1 cellular context compared by ENCODE assay signal in the genomic region with DNA sequence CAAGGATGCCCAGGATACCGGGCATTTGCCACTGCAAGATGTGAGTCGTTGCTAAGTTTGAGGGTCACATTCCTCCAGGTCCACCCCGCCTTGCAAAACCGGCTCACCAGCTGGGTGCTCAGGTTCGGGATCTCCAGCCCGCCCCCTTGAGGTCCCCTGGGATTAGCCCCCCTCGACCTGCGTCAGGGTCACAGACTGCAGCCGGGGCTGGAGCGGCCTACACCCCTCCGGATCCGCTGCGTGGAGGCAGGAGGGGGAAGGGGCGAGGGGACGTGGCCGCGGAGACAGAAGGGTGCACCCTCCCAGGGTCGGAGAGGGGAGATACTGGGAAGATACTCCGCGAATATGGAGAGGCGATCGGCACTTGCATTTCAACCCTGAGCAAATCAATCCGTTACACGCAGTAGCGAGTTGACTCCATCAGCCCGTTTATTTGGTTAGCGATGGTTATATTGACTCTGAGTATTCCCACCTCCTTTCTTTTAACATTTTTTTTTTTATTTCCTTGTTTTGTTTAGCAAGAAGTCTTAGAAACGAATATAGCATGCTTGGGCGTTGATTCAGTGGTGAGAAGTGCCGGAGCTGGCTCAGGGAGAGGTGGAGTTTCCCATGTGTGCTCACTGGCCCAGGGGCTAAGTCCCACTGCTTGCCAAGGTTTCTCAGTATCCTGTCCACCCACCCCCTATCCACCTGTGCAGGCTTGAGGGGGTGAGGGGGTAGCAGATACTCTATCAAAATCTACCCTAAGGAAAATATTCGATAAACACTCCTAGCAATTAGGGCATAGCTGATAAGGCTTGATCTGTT.
A peak's percentile ranks its signal among the peaks of the same experiment; 100 is the strongest.
TF ChIP-seq lines count a peak whose summit lies in the region.

No MANE protein-coding gene starts in this region.

TF ChIP-seq in HepG2, 621 proteins besides CTCF, POLR2A, EP300 and RAD21 (continued from another document and continues in another):
- TF ChIP-seq, protein P1, sequence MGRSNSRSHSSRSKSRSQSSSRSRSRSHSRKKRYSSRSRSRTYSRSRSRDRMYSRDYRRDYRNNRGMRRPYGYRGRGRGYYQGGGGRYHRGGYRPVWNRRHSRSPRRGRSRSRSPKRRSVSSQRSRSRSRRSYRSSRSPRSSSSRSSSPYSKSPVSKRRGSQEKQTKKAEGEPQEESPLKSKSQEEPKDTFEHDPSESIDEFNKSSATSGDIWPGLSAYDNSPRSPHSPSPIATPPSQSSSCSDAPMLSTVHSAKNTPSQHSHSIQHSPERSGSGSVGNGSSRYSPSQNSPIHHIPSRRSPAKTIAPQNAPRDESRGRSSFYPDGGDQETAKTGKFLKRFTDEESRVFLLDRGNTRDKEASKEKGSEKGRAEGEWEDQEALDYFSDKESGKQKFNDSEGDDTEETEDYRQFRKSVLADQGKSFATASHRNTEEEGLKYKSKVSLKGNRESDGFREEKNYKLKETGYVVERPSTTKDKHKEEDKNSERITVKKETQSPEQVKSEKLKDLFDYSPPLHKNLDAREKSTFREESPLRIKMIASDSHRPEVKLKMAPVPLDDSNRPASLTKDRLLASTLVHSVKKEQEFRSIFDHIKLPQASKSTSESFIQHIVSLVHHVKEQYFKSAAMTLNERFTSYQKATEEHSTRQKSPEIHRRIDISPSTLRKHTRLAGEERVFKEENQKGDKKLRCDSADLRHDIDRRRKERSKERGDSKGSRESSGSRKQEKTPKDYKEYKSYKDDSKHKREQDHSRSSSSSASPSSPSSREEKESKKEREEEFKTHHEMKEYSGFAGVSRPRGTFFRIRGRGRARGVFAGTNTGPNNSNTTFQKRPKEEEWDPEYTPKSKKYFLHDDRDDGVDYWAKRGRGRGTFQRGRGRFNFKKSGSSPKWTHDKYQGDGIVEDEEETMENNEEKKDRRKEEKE (IDR thresholded peaks at IDR 0.05), result no peak
- TF ChIP-seq ZNF3 (CRISPR knock-in tag; IDR thresholded peaks at IDR 0.05), result no peak
- TF ChIP-seq ZNF101 (CRISPR knock-in tag; IDR thresholded peaks at IDR 0.05; ENCODE audit: borderline replicate concordance, low read depth), result no peak
- no peak for TF ChIP-seq ZFP90 (CRISPR knock-in tag; IDR thresholded peaks at IDR 0.05; ENCODE audit: borderline replicate concordance)
- no peak for TF ChIP-seq ZNF33B (CRISPR knock-in tag; IDR thresholded peaks at IDR 0.05)
- no peak for TF ChIP-seq ZNF33A (CRISPR knock-in tag; IDR thresholded peaks at IDR 0.05; ENCODE audit: borderline replicate concordance)
- no peak for TF ChIP-seq SOX6 (IDR thresholded peaks at IDR 0.05)
- TF ChIP-seq SOX6 (CRISPR knock-in tag; IDR thresholded peaks at IDR 0.05), result peak; percentile 41; the same call in 1 of the 2 replicates
- TF ChIP-seq PAX8 (CRISPR knock-in tag; IDR thresholded peaks at IDR 0.05; ENCODE audit: borderline replicate concordance), result no peak
- 0 out of 2 replicates have a peak, but pooled peaks have one; percentile 33 for TF ChIP-seq U2AF2 (IDR thresholded peaks at IDR 0.05; ENCODE audit: low read depth, low read length)
- 0 out of 2 replicates have a peak, but pooled peaks have one; percentile 15 for TF ChIP-seq ZNF317 (CRISPR knock-in tag; IDR thresholded peaks at IDR 0.05)
- TF ChIP-seq SMARCE1 (IDR thresholded peaks at IDR 0.05; ENCODE audit: borderline replicate concordance), result no peak
- TF ChIP-seq KLF12 (CRISPR knock-in tag; IDR thresholded peaks at IDR 0.05; ENCODE audit: borderline replicate concordance), result no peak
- TF ChIP-seq SAP130 (CRISPR knock-in tag; IDR thresholded peaks at IDR 0.05; ENCODE audit: low read depth), result peak; percentile 45
- TF ChIP-seq, protein P2, sequence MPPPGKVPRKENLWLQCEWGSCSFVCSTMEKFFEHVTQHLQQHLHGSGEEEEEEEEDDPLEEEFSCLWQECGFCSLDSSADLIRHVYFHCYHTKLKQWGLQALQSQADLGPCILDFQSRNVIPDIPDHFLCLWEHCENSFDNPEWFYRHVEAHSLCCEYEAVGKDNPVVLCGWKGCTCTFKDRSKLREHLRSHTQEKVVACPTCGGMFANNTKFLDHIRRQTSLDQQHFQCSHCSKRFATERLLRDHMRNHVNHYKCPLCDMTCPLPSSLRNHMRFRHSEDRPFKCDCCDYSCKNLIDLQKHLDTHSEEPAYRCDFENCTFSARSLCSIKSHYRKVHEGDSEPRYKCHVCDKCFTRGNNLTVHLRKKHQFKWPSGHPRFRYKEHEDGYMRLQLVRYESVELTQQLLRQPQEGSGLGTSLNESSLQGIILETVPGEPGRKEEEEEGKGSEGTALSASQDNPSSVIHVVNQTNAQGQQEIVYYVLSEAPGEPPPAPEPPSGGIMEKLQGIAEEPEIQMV (CRISPR knock-in tag; IDR thresholded peaks at IDR 0.05; ENCODE audit: low read depth), result no peak
- no peak for TF ChIP-seq ATRX (CRISPR knock-in tag; IDR thresholded peaks at IDR 0.05; ENCODE audit: borderline replicate concordance)
- TF ChIP-seq KLF13 (CRISPR knock-in tag; IDR thresholded peaks at IDR 0.05), result no peak
- TF ChIP-seq MAF1 (CRISPR knock-in tag; IDR thresholded peaks at IDR 0.05; ENCODE audit: borderline replicate concordance), result no peak
- TF ChIP-seq NFE2 (CRISPR knock-in tag; IDR thresholded peaks at IDR 0.05), result no peak
- no peak; the same call in 1 of the 2 replicates for TF ChIP-seq HIVEP1 (CRISPR knock-in tag; IDR thresholded peaks at IDR 0.05)
- no peak for TF ChIP-seq LCORL (IDR thresholded peaks at IDR 0.05)
- peak; percentile 72 for TF ChIP-seq LCORL (CRISPR knock-in tag; IDR thresholded peaks at IDR 0.05)
- TF ChIP-seq SOX13 (IDR thresholded peaks at IDR 0.05), result no peak
- TF ChIP-seq SOX13 (CRISPR knock-in tag; conservative IDR thresholded peaks at IDR 0.05 in 1 of 2, IDR thresholded peaks at IDR 0.05 in 1 of 2), result no peak
- no peak for TF ChIP-seq RFX5 (IDR thresholded peaks at IDR 0.05; ENCODE audit: low read depth, low read length)
- no peak for TF ChIP-seq ZNF12 (CRISPR knock-in tag; IDR thresholded peaks at IDR 0.05)
- no peak for TF ChIP-seq FOXJ3 (CRISPR knock-in tag; IDR thresholded peaks at IDR 0.05; ENCODE audit: borderline replicate concordance)
- TF ChIP-seq SIN3A (IDR thresholded peaks at IDR 0.05; ENCODE audit: borderline replicate concordance, low read depth, low read length), result 0 out of 2 replicates have a peak, but pooled peaks have one; percentile 12
- TF ChIP-seq, protein P3, sequence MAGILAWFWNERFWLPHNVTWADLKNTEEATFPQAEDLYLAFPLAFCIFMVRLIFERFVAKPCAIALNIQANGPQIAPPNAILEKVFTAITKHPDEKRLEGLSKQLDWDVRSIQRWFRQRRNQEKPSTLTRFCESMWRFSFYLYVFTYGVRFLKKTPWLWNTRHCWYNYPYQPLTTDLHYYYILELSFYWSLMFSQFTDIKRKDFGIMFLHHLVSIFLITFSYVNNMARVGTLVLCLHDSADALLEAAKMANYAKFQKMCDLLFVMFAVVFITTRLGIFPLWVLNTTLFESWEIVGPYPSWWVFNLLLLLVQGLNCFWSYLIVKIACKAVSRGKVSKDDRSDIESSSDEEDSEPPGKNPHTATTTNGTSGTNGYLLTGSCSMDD (CRISPR knock-in tag; IDR thresholded peaks at IDR 0.05), result no peak
- no peak for TF ChIP-seq SIN3B (IDR thresholded peaks at IDR 0.05; ENCODE audit: low read length)
- TF ChIP-seq ARNTL (CRISPR knock-in tag; IDR thresholded peaks at IDR 0.05), result no peak
- no peak for TF ChIP-seq ZNF879 (CRISPR knock-in tag; IDR thresholded peaks at IDR 0.05)
- no peak for TF ChIP-seq ZNF546 (CRISPR knock-in tag; conservative IDR thresholded peaks at IDR 0.05)
- TF ChIP-seq ZNF232 (CRISPR knock-in tag; IDR thresholded peaks at IDR 0.05; ENCODE audit: borderline replicate concordance), result no peak
- TF ChIP-seq HMGA1 (CRISPR knock-in tag; conservative IDR thresholded peaks at IDR 0.05), result no peak
- TF ChIP-seq, protein P4, sequence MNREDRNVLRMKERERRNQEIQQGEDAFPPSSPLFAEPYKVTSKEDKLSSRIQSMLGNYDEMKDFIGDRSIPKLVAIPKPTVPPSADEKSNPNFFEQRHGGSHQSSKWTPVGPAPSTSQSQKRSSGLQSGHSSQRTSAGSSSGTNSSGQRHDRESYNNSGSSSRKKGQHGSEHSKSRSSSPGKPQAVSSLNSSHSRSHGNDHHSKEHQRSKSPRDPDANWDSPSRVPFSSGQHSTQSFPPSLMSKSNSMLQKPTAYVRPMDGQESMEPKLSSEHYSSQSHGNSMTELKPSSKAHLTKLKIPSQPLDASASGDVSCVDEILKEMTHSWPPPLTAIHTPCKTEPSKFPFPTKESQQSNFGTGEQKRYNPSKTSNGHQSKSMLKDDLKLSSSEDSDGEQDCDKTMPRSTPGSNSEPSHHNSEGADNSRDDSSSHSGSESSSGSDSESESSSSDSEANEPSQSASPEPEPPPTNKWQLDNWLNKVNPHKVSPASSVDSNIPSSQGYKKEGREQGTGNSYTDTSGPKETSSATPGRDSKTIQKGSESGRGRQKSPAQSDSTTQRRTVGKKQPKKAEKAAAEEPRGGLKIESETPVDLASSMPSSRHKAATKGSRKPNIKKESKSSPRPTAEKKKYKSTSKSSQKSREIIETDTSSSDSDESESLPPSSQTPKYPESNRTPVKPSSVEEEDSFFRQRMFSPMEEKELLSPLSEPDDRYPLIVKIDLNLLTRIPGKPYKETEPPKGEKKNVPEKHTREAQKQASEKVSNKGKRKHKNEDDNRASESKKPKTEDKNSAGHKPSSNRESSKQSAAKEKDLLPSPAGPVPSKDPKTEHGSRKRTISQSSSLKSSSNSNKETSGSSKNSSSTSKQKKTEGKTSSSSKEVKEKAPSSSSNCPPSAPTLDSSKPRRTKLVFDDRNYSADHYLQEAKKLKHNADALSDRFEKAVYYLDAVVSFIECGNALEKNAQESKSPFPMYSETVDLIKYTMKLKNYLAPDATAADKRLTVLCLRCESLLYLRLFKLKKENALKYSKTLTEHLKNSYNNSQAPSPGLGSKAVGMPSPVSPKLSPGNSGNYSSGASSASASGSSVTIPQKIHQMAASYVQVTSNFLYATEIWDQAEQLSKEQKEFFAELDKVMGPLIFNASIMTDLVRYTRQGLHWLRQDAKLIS (CRISPR knock-in tag; IDR thresholded peaks at IDR 0.05), result no peak
- TF ChIP-seq MYNN (CRISPR knock-in tag; IDR thresholded peaks at IDR 0.05; ENCODE audit: low read depth), result no peak
- TF ChIP-seq TGIF2 (CRISPR knock-in tag; IDR thresholded peaks at IDR 0.05), result no peak
- TF ChIP-seq ZNF30 (CRISPR knock-in tag; IDR thresholded peaks at IDR 0.05), result no peak
- no peak for TF ChIP-seq AGO1 (IDR thresholded peaks at IDR 0.05; ENCODE audit: low read depth, low read length, poor library complexity, severe bottlenecking)
- no peak for TF ChIP-seq ZNF552 (CRISPR knock-in tag; IDR thresholded peaks at IDR 0.05; ENCODE audit: borderline replicate concordance)
- TF ChIP-seq ZMYM4 (CRISPR knock-in tag; IDR thresholded peaks at IDR 0.05), result no peak; the same call in 1 of the 2 replicates
- TF ChIP-seq, protein P5, sequence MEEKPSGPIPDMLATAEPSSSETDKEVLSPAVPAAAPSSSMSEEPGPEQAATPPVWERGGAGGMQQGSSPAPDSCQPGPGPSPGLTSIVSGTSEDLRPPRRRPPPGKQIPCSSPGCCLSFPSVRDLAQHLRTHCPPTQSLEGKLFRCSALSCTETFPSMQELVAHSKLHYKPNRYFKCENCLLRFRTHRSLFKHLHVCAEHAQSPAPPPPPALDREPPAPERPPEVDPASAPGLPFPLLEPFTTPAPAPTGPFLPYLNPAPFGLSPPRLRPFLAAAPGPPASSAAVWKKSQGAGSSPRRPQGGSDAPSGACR (CRISPR knock-in tag; IDR thresholded peaks at IDR 0.05), result no peak
- no peak for TF ChIP-seq MLLT10 (CRISPR knock-in tag; IDR thresholded peaks at IDR 0.05)
- no peak for TF ChIP-seq ZFP62 (CRISPR knock-in tag; IDR thresholded peaks at IDR 0.05)
- TF ChIP-seq RXRB (CRISPR knock-in tag; IDR thresholded peaks at IDR 0.05; ENCODE audit: borderline replicate concordance), result 0 out of 2 replicates have a peak, but pooled peaks have one; percentile 22
- no peak for TF ChIP-seq ZNF563 (CRISPR knock-in tag; IDR thresholded peaks at IDR 0.05)
- TF ChIP-seq, protein P6, sequence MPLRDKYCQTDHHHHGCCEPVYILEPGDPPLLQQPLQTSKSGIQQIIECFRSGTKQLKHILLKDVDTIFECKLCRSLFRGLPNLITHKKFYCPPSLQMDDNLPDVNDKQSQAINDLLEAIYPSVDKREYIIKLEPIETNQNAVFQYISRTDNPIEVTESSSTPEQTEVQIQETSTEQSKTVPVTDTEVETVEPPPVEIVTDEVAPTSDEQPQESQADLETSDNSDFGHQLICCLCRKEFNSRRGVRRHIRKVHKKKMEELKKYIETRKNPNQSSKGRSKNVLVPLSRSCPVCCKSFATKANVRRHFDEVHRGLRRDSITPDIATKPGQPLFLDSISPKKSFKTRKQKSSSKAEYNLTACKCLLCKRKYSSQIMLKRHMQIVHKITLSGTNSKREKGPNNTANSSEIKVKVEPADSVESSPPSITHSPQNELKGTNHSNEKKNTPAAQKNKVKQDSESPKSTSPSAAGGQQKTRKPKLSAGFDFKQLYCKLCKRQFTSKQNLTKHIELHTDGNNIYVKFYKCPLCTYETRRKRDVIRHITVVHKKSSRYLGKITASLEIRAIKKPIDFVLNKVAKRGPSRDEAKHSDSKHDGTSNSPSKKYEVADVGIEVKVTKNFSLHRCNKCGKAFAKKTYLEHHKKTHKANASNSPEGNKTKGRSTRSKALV (CRISPR knock-in tag; IDR thresholded peaks at IDR 0.05), result no peak
- TF ChIP-seq, protein P7, sequence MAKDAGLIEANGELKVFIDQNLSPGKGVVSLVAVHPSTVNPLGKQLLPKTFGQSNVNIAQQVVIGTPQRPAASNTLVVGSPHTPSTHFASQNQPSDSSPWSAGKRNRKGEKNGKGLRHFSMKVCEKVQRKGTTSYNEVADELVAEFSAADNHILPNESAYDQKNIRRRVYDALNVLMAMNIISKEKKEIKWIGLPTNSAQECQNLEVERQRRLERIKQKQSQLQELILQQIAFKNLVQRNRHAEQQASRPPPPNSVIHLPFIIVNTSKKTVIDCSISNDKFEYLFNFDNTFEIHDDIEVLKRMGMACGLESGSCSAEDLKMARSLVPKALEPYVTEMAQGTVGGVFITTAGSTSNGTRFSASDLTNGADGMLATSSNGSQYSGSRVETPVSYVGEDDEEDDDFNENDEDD (CRISPR knock-in tag; IDR thresholded peaks at IDR 0.05; ENCODE audit: borderline replicate concordance), result no peak
- no peak for TF ChIP-seq ZNF775 (CRISPR knock-in tag; IDR thresholded peaks at IDR 0.05; ENCODE audit: borderline replicate concordance)
- no peak for TF ChIP-seq CENPT (CRISPR knock-in tag; IDR thresholded peaks at IDR 0.05; ENCODE audit: low read depth)
